7 cellular contexts compared by ENCODE assay signal in genomic region chr2:42567389-42567788, GRCh38. TPM values are rescaled to one million over a fixed set of nuclear protein-coding genes. Genes with fewer than 3 reads are reported as not detected.
A peak's percentile ranks its signal among the peaks of the same experiment; 100 is the strongest.
DNase-seq lines count a peak whose midpoint lies in the region; ATAC-seq and TF ChIP-seq lines count a peak whose summit lies in the region.

No MANE protein-coding gene starts in this region.

- H3K4me1 ChIP-seq in iPS-18a (ENCODE audit: control insufficient read depth, low read depth, low read length) (peaks cover 22% of the 10 kb centered on the region), subcutaneous abdominal adipose tissue (ENCODE audit: control insufficient read depth in 5 of 5, insufficient read depth in 5 of 5, low read length in 5 of 5) (peaks cover 4 to 26% (median 17%) of the 10 kb centered on the region in 5 donors)

- H3K27ac Mint-ChIP-seq in activated CD8-positive, alpha-beta T cell treated with anti-CD3 and anti-CD28 coated beads for 36 hours: peak overlapping the region; percentile 2

- H3K9ac ChIP-seq in iPS-18a (ENCODE audit: low read length) (peak overlapping the region; percentile 44), subcutaneous abdominal adipose tissue (ENCODE audit: low read length in 5 of 5) (no peak overlapping the region)

- ATAC-seq in activated CD8-positive, alpha-beta T cell treated with anti-CD3 and anti-CD28 coated beads for 36 hours: no peak

- H3K27me3 ChIP-seq in iPS-18a (ENCODE audit: control insufficient read depth, insufficient read depth, low read length): no peaks in the 10 kb centered on the region
- H3K27me3 ChIP-seq in subcutaneous abdominal adipose tissue (ENCODE audit: control insufficient read depth in 5 of 5, insufficient read depth in 4 of 5, low read length in 5 of 5): no peaks in the 10 kb centered on the region

- H3K9me3 ChIP-seq in iPS-18a (ENCODE audit: control insufficient read depth, low read depth, low read length) (no peaks in the 10 kb centered on the region), subcutaneous abdominal adipose tissue (ENCODE audit: control insufficient read depth in 5 of 5, low read length in 5 of 5) (no peaks in the 10 kb centered on the region)

- CTCF ChIA-PET in activated CD8-positive, alpha-beta T cell treated with anti-CD3 and anti-CD28 coated beads for 36 hours (lab: Charles Lee): interaction anchor here (0.7 to 1.6 kb wide), 2 partner anchors 51 to 73 kb away, joined by 3 read pairs; partner anchors contain the start of gene KCNG3

- intact Hi-C loops in activated CD8-positive, alpha-beta T cell treated with anti-CD3 and anti-CD28 coated beads for 36 hours (cut with micrococcal nuclease): no loop called here

- H3K9me3 Mint-ChIP-seq in activated CD8-positive, alpha-beta T cell treated with anti-CD3 and anti-CD28 coated beads for 36 hours: no peaks in the 10 kb centered on the region

- DNase-seq in HCEC 1CT (peak; percentile 14), SKM-1 (lab: John Stamatoyannopoulos, UW; ENCODE audit: unreplicated experiment) (no peak), Ammon's horn (ENCODE audit: low spot score) (no peak), NCI-H1092 (lab: John Stamatoyannopoulos, UW) (no peak)
- no peak for DNase-seq in activated CD8-positive, alpha-beta T cell treated with anti-CD3 and anti-CD28 coated beads for 36 hours

- H3K36me3 ChIP-seq in iPS-18a (ENCODE audit: control insufficient read depth, low read depth, low read length) (peaks cover 10% of the 10 kb centered on the region), subcutaneous abdominal adipose tissue (ENCODE audit: control insufficient read depth in 5 of 5, insufficient read depth in 5 of 5, low read length in 5 of 5) (no peaks in the 10 kb centered on the region)

- peaks cover 26% of the 10 kb centered on the region for H3K4me1 Mint-ChIP-seq in activated CD8-positive, alpha-beta T cell treated with anti-CD3 and anti-CD28 coated beads for 36 hours (ENCODE audit: low read depth)

- H3K27ac ChIP-seq in iPS-18a (ENCODE audit: low read length) (peak overlapping the region; percentile 51), subcutaneous abdominal adipose tissue (ENCODE audit: low read depth, low read length) (peak overlapping the region; percentile 69)

- peak overlapping the region; percentile 43 for H3K4me3 Mint-ChIP-seq in activated CD8-positive, alpha-beta T cell treated with anti-CD3 and anti-CD28 coated beads for 36 hours

- H3K4me3 ChIP-seq in iPS-18a (ENCODE audit: low read length) (peak overlapping the region; percentile 44), subcutaneous abdominal adipose tissue (ENCODE audit: low read depth in 1 of 5, low read length in 5 of 5) (no peak overlapping the region)

- no peak for TF ChIP-seq CTCF in activated CD8-positive, alpha-beta T cell treated with anti-CD3 and anti-CD28 coated beads for 36 hours (IDR thresholded peaks at IDR 0.05)

- H3K27me3 Mint-ChIP-seq in activated CD8-positive, alpha-beta T cell treated with anti-CD3 and anti-CD28 coated beads for 36 hours: no peaks in the 10 kb centered on the region

- H3K36me3 Mint-ChIP-seq in activated CD8-positive, alpha-beta T cell treated with anti-CD3 and anti-CD28 coated beads for 36 hours (ENCODE audit: low read depth): peaks cover 11% of the 10 kb centered on the region

- POLR2A ChIA-PET in activated CD8-positive, alpha-beta T cell treated with anti-CD3 and anti-CD28 coated beads for 36 hours (lab: Charles Lee): no interaction called here

RNA-seq across cellular contexts. Expression of gene MTA3, which starts 1.0 kb away (rescaled TPM):
- 10 to 100 TPM; 32.6 to 35.9 TPM for total RNA-seq in activated CD8-positive, alpha-beta T cell treated with anti-CD3 and anti-CD28 coated beads for 36 hours
